ENCODE assay signal across 8 cellular contexts in genomic region chr1:109790735-109791494, GRCh38. TPM values are rescaled to one million over a fixed set of nuclear protein-coding genes. Genes with fewer than 3 reads are reported as not detected.
DNase-seq lines count a peak whose midpoint lies in the region; ATAC-seq and TF ChIP-seq lines count a peak whose summit lies in the region.

No MANE protein-coding gene starts in this region.

- no peaks in the 10 kb centered on the region for H3K27me3 ChIP-seq in left ventricle myocardium inferior (ENCODE audit: low read depth)

- peak; percentile 57 for ATAC-seq in HG02588 (IDR thresholded peaks at IDR 0.05; ENCODE audit: unreplicated experiment)
- ATAC-seq in GM19023 (IDR thresholded peaks at IDR 0.05; ENCODE audit: unreplicated experiment): no peak

- peaks cover 63% of the 10 kb centered on the region for H3K4me1 ChIP-seq in left ventricle myocardium inferior

- DNase-seq in G401 (ENCODE audit: low spot score): peak; percentile 62
- DNase-seq in SIG-M5 (lab: John Stamatoyannopoulos, UW): peak; percentile 43
- DNase-seq in activated gamma-delta T cell (lab: John Stamatoyannopoulos, UW): peak; percentile 31
- peak; percentile 39 for DNase-seq in left ventricle myocardium inferior
- DNase-seq in stimulated activated CD4-positive, alpha-beta T cell treated with anti-CD3 and anti-CD28 coated beads, Interleukin-1b, Interleukin-23, amount 100 ng/mL, for 4 hours (ENCODE audit: low read depth in 2 of 2): peak; percentile 59 to 60
- DNase-seq in NCI-H1105 treated with DMSO at 0.1 percent for 48 hours (lab: John Stamatoyannopoulos, UW): no peak

- peak overlapping the region; percentile 59 for H3K27ac ChIP-seq in left ventricle myocardium inferior (replicated peaks)

- intact Hi-C loops in left ventricle myocardium inferior (cut with micrococcal nuclease): loop anchor here (5.0 kb wide), 1 partner anchor 191 kb away; the partner anchor contains the start of gene AHCYL1

- in situ Hi-C loops in G401 (cut with HindIII; ENCODE audit: low sequenced_read_pairs): no loop called here

- no peaks in the 10 kb centered on the region for H3K36me3 ChIP-seq in left ventricle myocardium inferior

- no peaks in the 10 kb centered on the region for H3K9me3 ChIP-seq in left ventricle myocardium inferior (replicated peaks)

- H3K4me3 ChIP-seq in left ventricle myocardium inferior: no peak overlapping the region

- peak; percentile 60 for TF ChIP-seq CTCF in left ventricle myocardium inferior (IDR thresholded peaks at IDR 0.05; ENCODE audit: borderline replicate concordance)

RNA-seq across cellular contexts. Expression of gene EPS8L3, which starts 27.2 kb away (rescaled TPM):
- total RNA-seq in G401 (2014; rRNA removed; shearing (Covaris generic)): not detected in 2 replicates
- total RNA-seq in left ventricle myocardium inferior: 0.11 TPM

RNA-seq across cellular contexts. Expression of gene GSTM3, which starts 50.1 kb away (rescaled TPM):
- 0.51 and 0.55 TPM in 2 replicates for total RNA-seq in G401 (2014; rRNA removed; shearing (Covaris generic))
- 93.7 TPM for total RNA-seq in left ventricle myocardium inferior

Comparison
In these comparisons a context has a peak if more than half of its experiments do, and no peak if none do; other contexts are left out.
1. RNA of gene GSTM3, which starts 50.1 kb away (total RNA-seq): 93.7 TPM in left ventricle myocardium inferior (single experiment); 0.51 to 0.55 TPM in G401; every median in the first group is over 10 times any median in the second.